8 cellular contexts compared by ENCODE assay signal in genomic region chr17:40303706-40304450, GRCh38. TPM values are rescaled to one million over a fixed set of nuclear protein-coding genes. Genes with fewer than 3 reads are reported as not detected.
DNase-seq lines count a peak whose midpoint lies in the region; ATAC-seq and TF ChIP-seq lines count a peak whose summit lies in the region.

No MANE protein-coding gene starts in this region.

- H3K9me3 ChIP-seq in RWPE2 (ENCODE audit: severe bottlenecking), result no peaks in the 10 kb centered on the region
- H3K9me3 ChIP-seq in gastroesophageal sphincter, result no peaks in the 10 kb centered on the region
- no peaks in the 10 kb centered on the region for H3K9me3 ChIP-seq in spleen

- H3K27me3 ChIP-seq in RWPE2 (ENCODE audit: insufficient read depth, poor library complexity, severe bottlenecking) (no peaks in the 10 kb centered on the region), gastroesophageal sphincter (no peaks in the 10 kb centered on the region), spleen (replicated peaks in 1 of 7) (no peaks in the 10 kb centered on the region)

- TF ChIP-seq CTCF in RWPE2 (IDR thresholded peaks at IDR 0.05; ENCODE audit: poor library complexity, severe bottlenecking) (no peak), gastroesophageal sphincter (IDR thresholded peaks at IDR 0.05) (no peak), spleen (IDR thresholded peaks at IDR 0.05 in 8 of 11, conservative IDR thresholded peaks at IDR 0.05 in 3 of 11) (no peak)

- no peak for TF ChIP-seq EP300 in gastroesophageal sphincter (IDR thresholded peaks at IDR 0.05)

- H3K36me3 ChIP-seq in RWPE2 (ENCODE audit: low read depth) (peaks cover 51% of the 10 kb centered on the region), gastroesophageal sphincter (no peaks in the 10 kb centered on the region), spleen (peaks cover 0 to 15% (median 0%) of the 10 kb centered on the region in 6 donors)

- 8 to 17% methylated on average over 3 to 5 of the region's 5 CpGs for WGBS in gastroesophageal sphincter (ENCODE audit: low coverage in 1 of 2), 2 donors
- WGBS in spleen, 5 donors, result 57 to 78% (median 74%) methylated on average over 5 of the region's 5 CpGs

- peak in 2 of 3 experiments; percentile 17 to 61 for DNase-seq in NCI-H1417 (lab: John Stamatoyannopoulos, UW)
- DNase-seq in NCI-H1417 treated with DMSO at 0.1 percent for 48 hours (lab: John Stamatoyannopoulos, UW), result no peak
- no peak for DNase-seq in RWPE2 (ENCODE audit: low spot score)
- DNase-seq in spleen, result no peak
- DNase-seq in NCI-H526 treated with DMSO at 0.1 percent for 48 hours (lab: John Stamatoyannopoulos, UW), result no peak
- no peak for DNase-seq in CD1c-positive myeloid dendritic cell (ENCODE audit: extremely low spot score)
- DNase-seq in NCI-H1694 (lab: John Stamatoyannopoulos, UW), result no peak

- H3K4me1 ChIP-seq in RWPE2 (ENCODE audit: insufficient read depth, poor library complexity, severe bottlenecking) (peaks cover 30% of the 10 kb centered on the region), gastroesophageal sphincter (peaks cover 10 to 59% (median 31%) of the 10 kb centered on the region in 3 donors), spleen (peaks cover 32 to 62% (median 47%) of the 10 kb centered on the region in 6 donors)

- intact Hi-C loops in spleen (cut with DNase I; ENCODE audit: low total_unique reads), result loop anchor here (2.0 to 10.0 kb wide), 2 partner anchors 51 to 231 kb away; no protein-coding TSS in a partner anchor

- ATAC-seq in RWPE2 (ENCODE audit: low read depth) (0 out of 3 replicates have a peak, but pooled peaks have one; percentile 17), gastroesophageal sphincter (no peak)

- peak overlapping the region; percentile 36 for H3K27ac ChIP-seq in RWPE2 (ENCODE audit: poor library complexity, severe bottlenecking)
- H3K27ac ChIP-seq in gastroesophageal sphincter, result peak overlapping the region in 3 of 4 donors; percentile 14 to 26 (median 16)
- peak overlapping the region in 6 of 8 donors; percentile 4 to 58 (median 26) for H3K27ac ChIP-seq in spleen

- H3K4me3 ChIP-seq in RWPE2 (ENCODE audit: severe bottlenecking), result no peak overlapping the region
- H3K4me3 ChIP-seq in gastroesophageal sphincter, result no peak overlapping the region
- H3K4me3 ChIP-seq in spleen, result no peak overlapping the region

- no peak for TF ChIP-seq POLR2A in gastroesophageal sphincter (IDR thresholded peaks at IDR 0.05)
- no peak for TF ChIP-seq POLR2A in spleen (IDR thresholded peaks at IDR 0.05)

RNA-seq across cellular contexts. Expression of gene RARA, which starts 5.1 kb away (rescaled TPM):
- 10 to 100 TPM; 18.5 to 41.8 (median 28.5) TPM for total RNA-seq in gastroesophageal sphincter
- 10 to 100 TPM; 56.6 to 95.1 (median 71.2) TPM for total RNA-seq in spleen
- polyA plus RNA-seq in spleen, result 10 to 100 TPM; 13.3 to 28.3 (median 14.8) TPM

RNA-seq across cellular contexts. Expression of gene CDC6, which starts 16.2 kb away (rescaled TPM):
- 1 to 10 TPM in 2 of 4 donors, under 1 TPM in 1, not detected in 1; 0.54 to 2.2 (median 1.2) TPM for total RNA-seq in gastroesophageal sphincter
- 10 to 100 TPM in 2 of 7 donors, 1 to 10 TPM in 5; 4.2 to 11.6 (median 5.7) TPM for total RNA-seq in spleen
- polyA plus RNA-seq in spleen, result 1 to 10 TPM; 1.2 to 4.8 (median 4.1) TPM

Comparison
In these comparisons a context has a peak if more than half of its experiments do, and no peak if none do; other contexts are left out.
1. DNase-seq: peak in NCI-H1417 (2 of 3); none in NCI-H1417 treated with DMSO at 0.1 percent for 48 hours (single experiment), RWPE2 (single experiment), spleen (single experiment), NCI-H526 treated with DMSO at 0.1 percent for 48 hours (single experiment), CD1c-positive myeloid dendritic cell (single experiment) and NCI-H1694 (single experiment).
2. Peak in every context shown above with its lines, with median percentiles within 50 percentile points of each other: H3K27ac ChIP-seq.